Comparison of ENCODE assay signal across 16 cellular contexts in genomic region chr7:6153646-6154541, GRCh38. TPM values are rescaled to one million over a fixed set of nuclear protein-coding genes. Genes with fewer than 3 reads are reported as not detected.
DNase-seq lines count a peak whose midpoint lies in the region; ATAC-seq, FAIRE-seq and TF ChIP-seq lines count a peak whose summit lies in the region.
"Had no signal": no experiment of that assay in that cellular context is flagged by ENCODE, and none has a peak within 500 bp of the region (broad histone marks: within the 10 kb centered on the region; RNA-seq: fewer than 3 reads in every experiment).

No MANE protein-coding gene starts in this region.

- H3K36me3 ChIP-seq in kidney (ENCODE audit: control insufficient read depth in 1 of 2, insufficient read depth in 2 of 2, low read length in 2 of 2) (peaks cover 32 to 46% of the 10 kb centered on the region in 2 donors), osteoblast (ENCODE audit: insufficient read depth, low read length) (peaks cover 58% of the 10 kb centered on the region), upper lobe of right lung (peaks cover 89% of the 10 kb centered on the region), prostate gland (peaks cover 0 to 27% of the 10 kb centered on the region in 2 donors)

- no peaks in the 10 kb centered on the region for H3K9me3 ChIP-seq in kidney (ENCODE audit: control insufficient read depth in 1 of 2, low read length in 2 of 2)
- H3K9me3 ChIP-seq in osteoblast (ENCODE audit: low read depth, low read length): no peaks in the 10 kb centered on the region
- H3K9me3 ChIP-seq in upper lobe of right lung: no peaks in the 10 kb centered on the region
- no peaks in the 10 kb centered on the region for H3K9me3 ChIP-seq in prostate gland
- H3K9me3 ChIP-seq: BE2C, Caco-2 had no signal

- H3K4me3 ChIP-seq in kidney (ENCODE audit: low read length in 2 of 2): no peak overlapping the region
- no peak overlapping the region for H3K4me3 ChIP-seq in osteoblast (ENCODE audit: insufficient read depth, low read length)
- H3K4me3 ChIP-seq in upper lobe of right lung: no peak overlapping the region
- no peak overlapping the region for H3K4me3 ChIP-seq in prostate gland

- H3K27me3 ChIP-seq in osteoblast (ENCODE audit: insufficient read depth, low read length) (no peaks in the 10 kb centered on the region), upper lobe of right lung (no peaks in the 10 kb centered on the region), prostate gland (replicated peaks; ENCODE audit: insufficient read depth) (no peaks in the 10 kb centered on the region)
- H3K27me3 ChIP-seq: BE2C had no signal

- peak; percentile 70 for ATAC-seq in stimulated activated naive CD8-positive, alpha-beta T cell treated with anti-CD3 and anti-CD28 coated beads, Interleukin-15, amount 100 ng/mL, for 72 hours
- ATAC-seq in stimulated activated naive CD8-positive, alpha-beta T cell treated with anti-CD3 and anti-CD28 coated beads, Interleukin-15, Interleukin-2, amounts not matched to agents 100 U/mL and 50 U/mL, for 24 hours: no peak
- ATAC-seq in upper lobe of right lung (peak; percentile 11), HG03520 (IDR thresholded peaks at IDR 0.05; ENCODE audit: unreplicated experiment) (no peak)

- no peaks in the 10 kb centered on the region for H3K27me3 Mint-ChIP-seq in stimulated activated naive CD8-positive, alpha-beta T cell treated with anti-CD3 and anti-CD28 coated beads, Interleukin-15, amount 100 ng/mL, for 72 hours
- H3K27me3 Mint-ChIP-seq: CD8-positive, alpha-beta memory T cell had no signal

- H3K4me1 Mint-ChIP-seq in stimulated activated naive CD8-positive, alpha-beta T cell treated with anti-CD3 and anti-CD28 coated beads, Interleukin-15, amount 100 ng/mL, for 72 hours: no peaks in the 10 kb centered on the region
- H3K4me1 Mint-ChIP-seq: CD8-positive, alpha-beta memory T cell had no signal

- TF ChIP-seq CTCF in kidney (IDR thresholded peaks at IDR 0.05; ENCODE audit: borderline replicate concordance, extremely low read depth, insufficient read depth) (no peak), osteoblast (IDR thresholded peaks at IDR 0.05; ENCODE audit: extremely low read depth, low read depth, low read length) (no peak), upper lobe of right lung (IDR thresholded peaks at IDR 0.05) (no peak), prostate gland (IDR thresholded peaks at IDR 0.05) (no peak), D721Med (IDR thresholded peaks at IDR 0.05; ENCODE audit: insufficient read depth, missing control alignments) (no peak)

- H3K79me2 ChIP-seq in osteoblast (ENCODE audit: insufficient read depth, low read length): no peaks in the 10 kb centered on the region

- no peak overlapping the region for H3K4me2 ChIP-seq in osteoblast (ENCODE audit: insufficient read depth, low read length)

- no peak overlapping the region for H3K4me3 Mint-ChIP-seq in stimulated activated naive CD8-positive, alpha-beta T cell treated with anti-CD3 and anti-CD28 coated beads, Interleukin-15, amount 100 ng/mL, for 72 hours
- H3K4me3 Mint-ChIP-seq: CD8-positive, alpha-beta memory T cell had no signal

- no peak for FAIRE-seq in kidney (lab: Jason Lieb, UNC)
- FAIRE-seq in D721Med (lab: Jason Lieb, UNC): no peak
- FAIRE-seq: A204.1, H54 had no signal

- no peak overlapping the region for H2AFZ ChIP-seq in osteoblast (ENCODE audit: low read length)

- intact Hi-C loops in kidney (cut with DNase I) (no loop called here), upper lobe of right lung (cut with DNase I) (no loop called here), prostate gland (cut with DNase I) (loop anchor here (10.0 kb wide), 1 partner anchor 281 kb away; no protein-coding TSS in a partner anchor)

- H3K4me1 ChIP-seq in kidney (ENCODE audit: control insufficient read depth in 1 of 2, insufficient read depth in 1 of 2, low read depth in 1 of 2, low read length in 2 of 2) (no peaks in the 10 kb centered on the region), osteoblast (ENCODE audit: insufficient read depth, low read length) (no peaks in the 10 kb centered on the region), upper lobe of right lung (no peaks in the 10 kb centered on the region), prostate gland (replicated peaks) (no peaks in the 10 kb centered on the region)
- H3K4me1 ChIP-seq: Caco-2 had no signal

- TF ChIP-seq POLR2A in prostate gland (IDR thresholded peaks at IDR 0.05): no peak

- no peak overlapping the region for H3K27ac ChIP-seq in kidney (ENCODE audit: low read depth in 2 of 2, low read length in 2 of 2)
- no peak overlapping the region for H3K27ac ChIP-seq in osteoblast (ENCODE audit: low read depth, low read length)
- H3K27ac ChIP-seq in upper lobe of right lung: no peak overlapping the region
- no peak overlapping the region for H3K27ac ChIP-seq in prostate gland
- H3K27ac ChIP-seq: C4-2B had no signal

- H3K9me3 Mint-ChIP-seq in stimulated activated naive CD8-positive, alpha-beta T cell treated with anti-CD3 and anti-CD28 coated beads, Interleukin-15, amount 100 ng/mL, for 72 hours: no peaks in the 10 kb centered on the region
- H3K9me3 Mint-ChIP-seq: CD8-positive, alpha-beta memory T cell had no signal

- H3K27ac Mint-ChIP-seq in stimulated activated naive CD8-positive, alpha-beta T cell treated with anti-CD3 and anti-CD28 coated beads, Interleukin-15, amount 100 ng/mL, for 72 hours: no peak overlapping the region

- no peak overlapping the region for H3K9ac ChIP-seq in kidney (ENCODE audit: low read length in 2 of 2)

- no peaks in the 10 kb centered on the region for H4K20me1 ChIP-seq in osteoblast (ENCODE audit: insufficient read depth, low read length)

- no peak for DNase-seq in stimulated activated naive CD8-positive, alpha-beta T cell treated with anti-CD3 and anti-CD28 coated beads, Interleukin-15, amount 100 ng/mL, for 72 hours
- no peak for DNase-seq in stimulated activated naive CD8-positive, alpha-beta T cell treated with anti-CD3 and anti-CD28 coated beads, Interleukin-15, Interleukin-2, amounts not matched to agents 100 U/mL and 50 U/mL, for 24 hours
- DNase-seq in kidney: peak; percentile 63
- DNase-seq in osteoblast (ENCODE audit: insufficient read length, low spot score, missing footprints): peak; percentile 52
- no peak for DNase-seq in upper lobe of right lung
- no peak for DNase-seq in prostate gland (ENCODE audit: low spot score)
- DNase-seq in D721Med (ENCODE audit: insufficient read length, low spot score): no peak
- DNase-seq: BE2C; Caco-2; CD8-positive, alpha-beta memory T cell; DMS53; GF-D8 had no signal

- 93% methylated on average over 81 of the region's 91 CpGs for WGBS in prostate gland

RNA-seq across cellular contexts. Expression of gene USP42, which starts 49.1 kb away (rescaled TPM):
- 11.3 TPM for total RNA-seq in kidney
- polyA plus RNA-seq in kidney (ENCODE audit: insufficient read depth, low read depth, low replicate concordance): 3.3 TPM
- total RNA-seq in osteoblast: 6.8 and 8.0 TPM in 2 replicates
- 9.9 TPM for total RNA-seq in upper lobe of right lung
- total RNA-seq in prostate gland: 10 to 100 TPM in 1 of 2 donors, 1 to 10 TPM in 1; 9.0 to 18.8 TPM

Comparison
In these comparisons a context has a peak if more than half of its experiments do, and no peak if none do; other contexts are left out.
1. ATAC-seq: peak in stimulated activated naive CD8-positive, alpha-beta T cell treated with anti-CD3 and anti-CD28 coated beads, Interleukin-15, amount 100 ng/mL, for 72 hours (single experiment) and upper lobe of right lung (single experiment); none in stimulated activated naive CD8-positive, alpha-beta T cell treated with anti-CD3 and anti-CD28 coated beads, Interleukin-15, Interleukin-2, amounts not matched to agents 100 U/mL and 50 U/mL, for 24 hours (single experiment) and HG03520 (single experiment).
2. DNase-seq: peak in kidney (single experiment) and osteoblast (single experiment); none in stimulated activated naive CD8-positive, alpha-beta T cell treated with anti-CD3 and anti-CD28 coated beads, Interleukin-15, amount 100 ng/mL, for 72 hours (0 of 2), stimulated activated naive CD8-positive, alpha-beta T cell treated with anti-CD3 and anti-CD28 coated beads, Interleukin-15, Interleukin-2, amounts not matched to agents 100 U/mL and 50 U/mL, for 24 hours (single experiment), upper lobe of right lung (single experiment), prostate gland (single experiment) and D721Med (single experiment).